8 cellular contexts compared by ENCODE assay signal in genomic region chr7:130356121-130356759, GRCh38. TPM values are rescaled to one million over a fixed set of nuclear protein-coding genes. Genes with fewer than 3 reads are reported as not detected.
A peak's percentile ranks its signal among the peaks of the same experiment; 100 is the strongest.
DNase-seq lines count a peak whose midpoint lies in the region; ATAC-seq, FAIRE-seq and TF ChIP-seq lines count a peak whose summit lies in the region.

No MANE protein-coding gene starts in this region.

- H3K27ac ChIP-seq in endothelial cell of umbilical vein (ENCODE audit: insufficient read depth, low read depth, low read length) = no peak overlapping the region
- no peak overlapping the region for H3K27ac ChIP-seq in CD8-positive, alpha-beta T cell (ENCODE audit: low read depth, low read length)

- H3K27me3 Mint-ChIP-seq in CD8-positive, alpha-beta T cell (ENCODE audit: low read depth) = no peaks in the 10 kb centered on the region

- no peak for ATAC-seq in CD8-positive, alpha-beta T cell

- dilution Hi-C loops in endothelial cell of umbilical vein (cut with MboI; ENCODE audit: extremely low pct_ligation_motif_present, low sequenced_read_pairs) = no loop called here

- peak; percentile 8 for FAIRE-seq in endothelial cell of umbilical vein (lab: Jason Lieb, UNC)

- no peak overlapping the region for H3K27ac Mint-ChIP-seq in CD8-positive, alpha-beta T cell

- POLR2A ChIA-PET in endothelial cell of umbilical vein (lab: Charles Lee) = interaction anchor here (0.9 kb wide), 1 partner anchor 611 kb away, joined by 3 read pairs; no protein-coding TSS in a partner anchor
- POLR2A ChIA-PET in CD8-positive, alpha-beta T cell (lab: Charles Lee) = no interaction called here

- no peak overlapping the region for H3K4me3 ChIP-seq in endothelial cell of umbilical vein (replicated peaks in 1 of 3; ENCODE audit: insufficient read depth in 1 of 3, low read depth in 1 of 3, low read length in 3 of 3)
- no peak overlapping the region for H3K4me3 ChIP-seq in CD8-positive, alpha-beta T cell (ENCODE audit: low read depth, low read length)

- no peak overlapping the region for H3K4me3 Mint-ChIP-seq in CD8-positive, alpha-beta T cell

- no peaks in the 10 kb centered on the region for H4K20me1 ChIP-seq in endothelial cell of umbilical vein (replicated peaks; ENCODE audit: control insufficient read depth, extremely low read depth, insufficient read depth, low read length)

- H3K4me2 ChIP-seq in endothelial cell of umbilical vein (ENCODE audit: insufficient read depth, low read length) = no peak overlapping the region

- no peak for TF ChIP-seq POLR2A in endothelial cell of umbilical vein (IDR thresholded peaks at IDR 0.05; ENCODE audit: low read depth, low read length)

- no peak overlapping the region for H3K9ac ChIP-seq in endothelial cell of umbilical vein (replicated peaks; ENCODE audit: extremely low read depth, insufficient read depth, low read length)

- no peaks in the 10 kb centered on the region for H3K79me2 ChIP-seq in endothelial cell of umbilical vein (ENCODE audit: control insufficient read depth, insufficient read depth, low read length)

- H3K9me3 Mint-ChIP-seq in CD8-positive, alpha-beta T cell = peaks cover 8% of the 10 kb centered on the region

- BruUV-seq in endothelial cell of umbilical vein (replicated peaks; lab: Mats Ljungman, UMichigan) = no TSS peak

- H3K36me3 ChIP-seq in endothelial cell of umbilical vein (ENCODE audit: control insufficient read depth in 2 of 2, extremely low read depth in 1 of 2, insufficient read depth in 2 of 2, low read length in 2 of 2) = no peaks in the 10 kb centered on the region
- H3K36me3 ChIP-seq in CD8-positive, alpha-beta T cell (ENCODE audit: insufficient read depth, low read length) = no peaks in the 10 kb centered on the region

- in situ Hi-C loops in ACHN (cut with HindIII; ENCODE audit: low pct_ligation_motif_present, low pct_unique_long_range_greater_than_20kb, low sequenced_read_pairs) = no loop called here

- intact Hi-C loops in endothelial cell of umbilical vein (cut with micrococcal nuclease) = no loop called here
- intact Hi-C loops in CD8-positive, alpha-beta T cell (cut with DNase I, micrococcal nuclease) = loop anchor here in 1 of 2 experiments (5.0 kb wide), 1 partner anchor 109 kb away; no protein-coding TSS in a partner anchor

- no peaks in the 10 kb centered on the region for H3K9me3 ChIP-seq in endothelial cell of umbilical vein (replicated peaks; ENCODE audit: control insufficient read depth, insufficient read depth, low read length)
- peaks cover 5% of the 10 kb centered on the region for H3K9me3 ChIP-seq in CD8-positive, alpha-beta T cell (ENCODE audit: low read length)

- CTCF ChIA-PET in endothelial cell of umbilical vein (lab: Charles Lee) = no interaction called here
- CTCF ChIA-PET in CD8-positive, alpha-beta T cell (lab: Charles Lee) = interaction anchor here (0.7 kb wide), 1 partner anchor 13 kb away, joined by 3 read pairs; no protein-coding TSS in a partner anchor

- TF ChIP-seq CTCF in endothelial cell of umbilical vein (IDR thresholded peaks at IDR 0.05; ENCODE audit: extremely low read depth in 1 of 2, insufficient read depth in 1 of 2, low read depth in 1 of 2, low read length in 2 of 2) = no peak
- TF ChIP-seq CTCF in CD8-positive, alpha-beta T cell (IDR thresholded peaks at IDR 0.05) = no peak

- H3K4me1 Mint-ChIP-seq in CD8-positive, alpha-beta T cell (ENCODE audit: low read depth) = peaks cover 3% of the 10 kb centered on the region

- H3K9me1 ChIP-seq in endothelial cell of umbilical vein (replicated peaks; ENCODE audit: control insufficient read depth, extremely low read depth, insufficient read depth, low read length) = no peaks in the 10 kb centered on the region

- no peaks in the 10 kb centered on the region for H3K27me3 ChIP-seq in endothelial cell of umbilical vein (ENCODE audit: control insufficient read depth in 2 of 2, insufficient read depth in 2 of 2, low read length in 2 of 2)
- no peaks in the 10 kb centered on the region for H3K27me3 ChIP-seq in CD8-positive, alpha-beta T cell (ENCODE audit: insufficient read depth, low read length)

- peak; percentile 97 for DNase-seq in ACHN
- peak; percentile 80 for DNase-seq in NCI-H2171 treated with DMSO at 0.1 percent for 48 hours (lab: John Stamatoyannopoulos, UW)
- no peak for DNase-seq in endothelial cell of umbilical vein (ENCODE audit: low read depth, low spot score)
- peak; percentile 100 for DNase-seq in myocyte (ENCODE audit: low read depth)
- no peak for DNase-seq in CD8-positive, alpha-beta T cell
- DNase-seq in DMS153 (lab: John Stamatoyannopoulos, UW) = no peak
- no peak for DNase-seq in T-helper 2 cell
- DNase-seq in NCI-H774 (lab: John Stamatoyannopoulos, UW) = no peak

- no peak overlapping the region for H2AFZ ChIP-seq in endothelial cell of umbilical vein (ENCODE audit: low read depth, low read length)

- peaks cover 4% of the 10 kb centered on the region for H3K4me1 ChIP-seq in endothelial cell of umbilical vein (ENCODE audit: control insufficient read depth, extremely low read depth, insufficient read depth, low read length)
- H3K4me1 ChIP-seq in CD8-positive, alpha-beta T cell (ENCODE audit: insufficient read depth, low read length) = no peaks in the 10 kb centered on the region

- H3K36me3 Mint-ChIP-seq in CD8-positive, alpha-beta T cell = no peaks in the 10 kb centered on the region

TF ChIP-seq in endothelial cell of umbilical vein, 7 proteins besides CTCF, POLR2A, EP300 and RAD21:
- no peak for TF ChIP-seq EZH2 (IDR thresholded peaks at IDR 0.05; ENCODE audit: borderline replicate concordance, low read depth, low read length, severe bottlenecking)
- TF ChIP-seq FOS (IDR thresholded peaks at IDR 0.05; ENCODE audit: borderline replicate concordance, insufficient read depth, low read length) = no peak
- no peak for TF ChIP-seq JUN (IDR thresholded peaks at IDR 0.05; ENCODE audit: borderline replicate concordance, insufficient read depth, insufficient read length, low read depth)
- TF ChIP-seq GATA2 (IDR thresholded peaks at IDR 0.05; ENCODE audit: insufficient read depth, insufficient read length, low read depth, low read length) = no peak
- TF ChIP-seq POLR2AphosphoS5 (IDR thresholded peaks at IDR 0.05; ENCODE audit: insufficient read depth, low read depth, low read length) = no peak
- no peak for TF ChIP-seq MAX (IDR thresholded peaks at IDR 0.05; ENCODE audit: insufficient read depth, insufficient read length)
- TF ChIP-seq MYC (IDR thresholded peaks at IDR 0.05; ENCODE audit: low read depth, low read length) = no peak

RNA-seq across cellular contexts. Expression of gene CPA5, which starts 11.6 kb away (rescaled TPM):
- total RNA-seq in endothelial cell of umbilical vein (not detected in 2 replicates), myocyte (0.16 and 0.21 TPM in 2 replicates)
- not detected in 2 replicates for polyA plus RNA-seq in endothelial cell of umbilical vein
- polyA plus RNA-seq in endothelial cell of umbilical vein (2011; cell fraction: cytosol; rRNA removed) = not detected in 2 replicates
- polyA plus RNA-seq in endothelial cell of umbilical vein (2011; cell fraction: nucleus; rRNA removed) = not detected in 2 replicates
- not detected in 2 replicates for polyA plus RNA-seq in endothelial cell of umbilical vein (2012)
- not detected in 2 replicates for polyA minus RNA-seq in endothelial cell of umbilical vein
- polyA minus RNA-seq in endothelial cell of umbilical vein (2011; cell fraction: cytosol; rRNA and poly(A)+ RNA removed) = not detected
- not detected in 2 replicates for polyA minus RNA-seq in endothelial cell of umbilical vein (2011; cell fraction: nucleus; rRNA and poly(A)+ RNA removed)
- 1.8 TPM for polyA plus RNA-seq in myocyte (2012)
- total RNA-seq in CD8-positive, alpha-beta T cell = not detected

RNA-seq across cellular contexts. Expression of gene CPA1, which starts 24.1 kb away (rescaled TPM):
- total RNA-seq in endothelial cell of umbilical vein (not detected in 2 replicates), myocyte (1.3 and 6.5 TPM in 2 replicates)
- polyA plus RNA-seq in endothelial cell of umbilical vein = not detected in 2 replicates
- not detected in 2 replicates for polyA plus RNA-seq in endothelial cell of umbilical vein (2011; cell fraction: cytosol; rRNA removed)
- not detected in 2 replicates for polyA plus RNA-seq in endothelial cell of umbilical vein (2011; cell fraction: nucleus; rRNA removed)
- not detected in 2 replicates for polyA plus RNA-seq in endothelial cell of umbilical vein (2012)
- not detected in 2 replicates for polyA minus RNA-seq in endothelial cell of umbilical vein
- polyA minus RNA-seq in endothelial cell of umbilical vein (2011; cell fraction: cytosol; rRNA and poly(A)+ RNA removed) = not detected
- polyA minus RNA-seq in endothelial cell of umbilical vein (2011; cell fraction: nucleus; rRNA and poly(A)+ RNA removed) = not detected in 2 replicates
- 1.6 TPM for polyA plus RNA-seq in myocyte (2012)
- total RNA-seq in CD8-positive, alpha-beta T cell = not detected

Comparison
In these comparisons a context has a peak if more than half of its experiments do, and no peak if none do; other contexts are left out.
1. DNase-seq: peak in ACHN (single experiment), NCI-H2171 treated with DMSO at 0.1 percent for 48 hours (single experiment) and myocyte (single experiment); none in endothelial cell of umbilical vein (single experiment), CD8-positive, alpha-beta T cell (0 of 7), DMS153 (single experiment), T-helper 2 cell (0 of 5) and NCI-H774 (single experiment).